7 cellular contexts compared by ENCODE assay signal in the genomic region with DNA sequence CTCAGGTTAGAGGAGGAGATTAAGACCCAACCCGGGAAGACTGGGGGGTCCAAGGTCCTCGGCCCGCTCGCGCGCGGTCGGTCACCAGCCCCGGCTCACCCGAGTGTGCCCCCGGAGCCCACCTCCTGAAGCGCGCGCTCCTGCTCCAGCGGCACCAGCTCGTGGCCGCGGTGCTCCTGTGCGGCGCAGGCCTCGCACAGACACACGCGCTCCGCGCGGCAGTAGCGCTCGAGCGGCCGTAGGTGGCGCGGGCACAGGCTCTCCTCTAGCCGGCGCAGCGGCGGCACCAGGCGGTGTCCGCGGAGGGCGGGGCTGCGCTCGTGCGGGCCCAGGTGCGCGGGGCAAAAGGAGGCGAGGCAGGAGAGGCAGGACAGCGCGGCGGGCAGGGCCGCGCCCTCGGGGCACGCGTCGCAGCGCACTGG. TPM values are rescaled to one million over a fixed set of nuclear protein-coding genes. Genes with fewer than 3 reads are reported as not detected.
A peak's percentile ranks its signal among the peaks of the same experiment; 100 is the strongest.
DNase-seq lines count a peak whose midpoint lies in the region; FAIRE-seq and TF ChIP-seq lines count a peak whose summit lies in the region.

No MANE protein-coding gene starts in this region.

- TF ChIP-seq CTCF in osteocyte (IDR thresholded peaks at IDR 0.05): peak; percentile 56

- H3K9me3 Mint-ChIP-seq in osteocyte (ENCODE audit: unreplicated experiment): no peaks in the 10 kb centered on the region

- no peaks in the 10 kb centered on the region for H3K27me3 Mint-ChIP-seq in osteocyte (ENCODE audit: unreplicated experiment)

- FAIRE-seq in GM12892 (lab: Jason Lieb, UNC) (peak; percentile 17), urothelium cell line (lab: Jason Lieb, UNC) (peak; percentile 87)

- peak overlapping the region; percentile 99 for H3K27ac Mint-ChIP-seq in osteocyte (ENCODE audit: unreplicated experiment)

- TF ChIP-seq POLR2A in GM12892 (IDR thresholded peaks at IDR 0.05; ENCODE audit: low read depth, low read length): no peak

- no peak for DNase-seq in GM12892 (ENCODE audit: insufficient read length)
- DNase-seq in HT1080 (ENCODE audit: low read depth): peak; percentile 70
- peak; percentile 58 to 86 for DNase-seq in SHP77 (lab: John Stamatoyannopoulos, UW)
- peak; percentile 76 for DNase-seq in activated naive CD4-positive, alpha-beta T cell treated with anti-CD3 and anti-CD28 coated beads, Interleukin-2, amount 50 U/mL, for 16 hours
- peak; percentile 73 for DNase-seq in glomerular visceral epithelial cell (ENCODE audit: extremely low spot score)
- peak; percentile 89 for DNase-seq in osteocyte (ENCODE audit: extremely low spot score, unreplicated experiment)
- peak; percentile 87 for DNase-seq in urothelium cell line (ENCODE audit: low spot score)

- H3K4me1 Mint-ChIP-seq in osteocyte (ENCODE audit: unreplicated experiment): peaks cover 58% of the 10 kb centered on the region

- H3K36me3 Mint-ChIP-seq in osteocyte (ENCODE audit: unreplicated experiment): peaks cover 2% of the 10 kb centered on the region

- peak overlapping the region; percentile 86 for H3K4me3 Mint-ChIP-seq in osteocyte (ENCODE audit: unreplicated experiment)

RNA-seq across cellular contexts. Expression of gene TRIM47, which starts 0.6 kb away (rescaled TPM):
- polyA plus RNA-seq in GM12892 (2012; ENCODE audit: missing spikeins): 1.3 TPM
- 22.7 and 26.6 TPM in 2 replicates for total RNA-seq in HT1080 (2014; rRNA removed; shearing (Covaris generic))
- 9.6 and 12.6 TPM in 2 replicates for polyA plus RNA-seq in HT1080 (2015; cell fraction: cytosol; rRNA removed)
- polyA plus RNA-seq in HT1080 (2015; cell fraction: nucleus; rRNA removed): 13.6 and 17.1 TPM in 2 replicates
- total RNA-seq in osteocyte: 33.3 and 40.2 TPM in 2 replicates

RNA-seq across cellular contexts. Expression of gene TRIM65, which starts 19.0 kb away (rescaled TPM):
- polyA plus RNA-seq in GM12892 (2012; ENCODE audit: missing spikeins): 7.7 TPM
- 36.0 and 36.9 TPM in 2 replicates for total RNA-seq in HT1080 (2014; rRNA removed; shearing (Covaris generic))
- polyA plus RNA-seq in HT1080 (2015; cell fraction: cytosol; rRNA removed): 27.8 and 27.9 TPM in 2 replicates
- 25.0 and 32.0 TPM in 2 replicates for polyA plus RNA-seq in HT1080 (2015; cell fraction: nucleus; rRNA removed)
- total RNA-seq in osteocyte: 26.3 and 26.9 TPM in 2 replicates

RNA-seq across cellular contexts. Expression of gene WBP2, which starts 22.6 kb away (rescaled TPM):
- polyA plus RNA-seq in GM12892 (2012; ENCODE audit: missing spikeins): 51.0 TPM
- total RNA-seq in HT1080 (2014; rRNA removed; shearing (Covaris generic)): 26.1 and 38.3 TPM in 2 replicates
- polyA plus RNA-seq in HT1080 (2015; cell fraction: cytosol; rRNA removed): 66.4 and 73.4 TPM in 2 replicates
- polyA plus RNA-seq in HT1080 (2015; cell fraction: nucleus; rRNA removed): 79.3 and 101 TPM in 2 replicates
- 83.1 and 88.2 TPM in 2 replicates for total RNA-seq in osteocyte

RNA-seq across cellular contexts. Expression of gene MRPL38, which starts 26.9 kb away (rescaled TPM):
- polyA plus RNA-seq in GM12892 (2012; ENCODE audit: missing spikeins): 37.0 TPM
- total RNA-seq in HT1080 (2014; rRNA removed; shearing (Covaris generic)): 63.8 and 66.9 TPM in 2 replicates
- 50.0 and 64.5 TPM in 2 replicates for polyA plus RNA-seq in HT1080 (2015; cell fraction: cytosol; rRNA removed)
- polyA plus RNA-seq in HT1080 (2015; cell fraction: nucleus; rRNA removed): 120 and 123 TPM in 2 replicates
- total RNA-seq in osteocyte: 71.1 and 73.6 TPM in 2 replicates

RNA-seq across cellular contexts. Expression of gene UNC13D, which starts 33.6 kb away (rescaled TPM):
- 18.6 TPM for polyA plus RNA-seq in GM12892 (2012; ENCODE audit: missing spikeins)
- 2.7 TPM in 2 replicates for total RNA-seq in HT1080 (2014; rRNA removed; shearing (Covaris generic))
- polyA plus RNA-seq in HT1080 (2015; cell fraction: cytosol; rRNA removed): 1.7 and 2.1 TPM in 2 replicates
- 4.5 TPM in 2 replicates for polyA plus RNA-seq in HT1080 (2015; cell fraction: nucleus; rRNA removed)
- total RNA-seq in osteocyte: 3.3 and 3.6 TPM in 2 replicates
